In genomic region chr4:35734381-35735098, GRCh38 we compare ENCODE assay signal across 21 cellular contexts.
DNase-seq lines count a peak whose midpoint lies in the region; ATAC-seq and TF ChIP-seq lines count a peak whose summit lies in the region.
"Had no signal": no experiment of that assay in that cellular context is flagged by ENCODE, and none has a peak within 500 bp of the region (broad histone marks: within the 10 kb centered on the region; RNA-seq: fewer than 3 reads in every experiment).

No MANE protein-coding gene starts in this region.

- H3K4me1 ChIP-seq in upper lobe of left lung = no peaks in the 10 kb centered on the region
- H3K4me1 ChIP-seq: right lobe of liver, vagina had no signal

- TF ChIP-seq CTCF in upper lobe of left lung (IDR thresholded peaks at IDR 0.05) = no peak

- no peak for TF ChIP-seq POLR2A in GM18505 (IDR thresholded peaks at IDR 0.05; ENCODE audit: borderline replicate concordance, extremely low read depth, insufficient read depth, insufficient read length)
- no peak for TF ChIP-seq POLR2A in upper lobe of left lung (IDR thresholded peaks at IDR 0.05)

- H3K27me3 ChIP-seq in upper lobe of left lung = no peaks in the 10 kb centered on the region
- H3K27me3 ChIP-seq: MG63, right lobe of liver, vagina had no signal

- H3K4me3 ChIP-seq in upper lobe of left lung = no peak overlapping the region
- H3K4me3 ChIP-seq: GM23338, MG63, right lobe of liver, vagina had no signal

- H3K27ac ChIP-seq in upper lobe of left lung = no peak overlapping the region
- H3K27ac ChIP-seq: right lobe of liver, vagina had no signal

- WGBS in upper lobe of left lung, 2 donors = 44% methylated on average over 3 of the region's 3 CpGs

- H3K9me3 ChIP-seq in upper lobe of left lung = no peaks in the 10 kb centered on the region
- H3K9me3 ChIP-seq: MG63, right lobe of liver, vagina had no signal

- ATAC-seq in GM18505 (IDR thresholded peaks at IDR 0.05; ENCODE audit: unreplicated experiment) (peak; percentile 74), GM19397 (IDR thresholded peaks at IDR 0.05; ENCODE audit: unreplicated experiment) (peak; percentile 78), HG02798 (IDR thresholded peaks at IDR 0.05; ENCODE audit: poor library complexity, unreplicated experiment) (peak; percentile 73), HG03354 (IDR thresholded peaks at IDR 0.05; ENCODE audit: poor library complexity, severe bottlenecking, unreplicated experiment) (peak; percentile 83), GM18502 (IDR thresholded peaks at IDR 0.05; ENCODE audit: poor library complexity, unreplicated experiment) (no peak), upper lobe of left lung (ENCODE audit: low FRiP score in 2 of 2) (no peak)
- ATAC-seq: activated CD4-positive, CD25-positive, alpha-beta regulatory T cell treated with anti-CD3 and anti-CD28 coated beads, Interleukin-2, amount 50 U/mL, for 24 hours; GM23338; right lobe of liver had no signal

- no peak for TF ChIP-seq EP300 in upper lobe of left lung (IDR thresholded peaks at IDR 0.05)

- H3K36me3 ChIP-seq in upper lobe of left lung = no peaks in the 10 kb centered on the region
- H3K36me3 ChIP-seq: MG63, right lobe of liver, vagina had no signal

- DNase-seq in NCI-H2081 (lab: John Stamatoyannopoulos, UW) (no peak), upper lobe of left lung (no peak), OCI-M2 (lab: John Stamatoyannopoulos, UW; ENCODE audit: unreplicated experiment) (no peak)
- DNase-seq: C1 segment of cervical spinal cord, cerebellar nuclear complex, DMS79, kidney glomerular epithelial cell, MG63, NCI-H187, NCI-H446 treated with DMSO at 0.1 percent for 48 hours, nucleus accumbens, right lobe of liver, SHP77 treated with DMSO at 0.1 percent for 48 hours had no signal

Comparison
In these comparisons a context has a peak if more than half of its experiments do, and no peak if none do; other contexts are left out.
1. ATAC-seq: peak in GM18505 (single experiment), GM19397 (single experiment), HG02798 (single experiment) and HG03354 (single experiment); none in GM18502 (single experiment) and upper lobe of left lung (0 of 2).